ENCODE assay signal across 13 cellular contexts in the genomic region with DNA sequence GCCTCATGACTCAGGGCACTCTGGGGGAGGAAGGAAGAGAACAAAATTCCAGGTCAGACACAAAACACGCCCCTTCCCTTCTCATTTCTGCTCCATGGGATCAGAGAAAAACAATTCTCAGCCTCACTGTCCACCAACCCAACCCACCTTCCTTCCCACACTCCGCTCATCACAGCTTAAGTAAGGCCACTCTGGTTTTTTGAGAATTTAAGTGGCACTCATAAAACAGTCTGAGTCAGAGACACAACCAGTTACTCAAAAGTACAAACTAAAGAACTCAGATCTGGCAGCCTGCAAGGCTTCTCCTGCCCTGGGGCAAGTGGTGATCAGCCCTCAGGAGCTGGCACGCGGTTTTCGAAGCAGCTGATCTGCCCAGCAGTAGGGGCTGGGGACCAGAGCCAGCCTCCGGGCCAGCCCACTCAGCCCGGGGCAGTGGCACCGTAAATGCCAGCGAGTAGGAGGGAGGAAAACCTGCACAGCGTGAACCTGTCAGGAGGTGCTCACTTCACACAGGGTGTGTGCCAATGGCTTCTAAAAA. TPM values are rescaled to one million over a fixed set of nuclear protein-coding genes. Genes with fewer than 3 reads are reported as not detected.
A peak's percentile ranks its signal among the peaks of the same experiment; 100 is the strongest.
DNase-seq lines count a peak whose midpoint lies in the region; ATAC-seq, FAIRE-seq and TF ChIP-seq lines count a peak whose summit lies in the region.
"Had no signal": no experiment of that assay in that cellular context is flagged by ENCODE, and none has a peak within 500 bp of the region (broad histone marks: within the 10 kb centered on the region; RNA-seq: fewer than 3 reads in every experiment).

No MANE protein-coding gene starts in this region.

- no peak for FAIRE-seq in pancreas (lab: Jason Lieb, UNC)
- FAIRE-seq: HTR-8/SVneo had no signal

- intact Hi-C loops in adrenal gland (cut with DNase I): loop anchor here in 1 of 2 donors (10.0 kb wide), 1 partner anchor 222 kb away; no protein-coding TSS in a partner anchor
- intact Hi-C loops in Right ventricle myocardium inferior (cut with DNase I): loop anchor here (2.0 to 5.0 kb wide), 2 partner anchors 64 to 145 kb away; no protein-coding TSS in a partner anchor
- intact Hi-C loops in pancreas (cut with DNase I): loop anchor here in 1 of 3 donors (10.0 kb wide), 1 partner anchor 142 kb away; no protein-coding TSS in a partner anchor
- intact Hi-C loops in CD4-positive, alpha-beta memory T cell (cut with micrococcal nuclease): no loop called here

- ATAC-seq in Right ventricle myocardium inferior (peak; percentile 97), pancreas (peak in 3 of 4 donors; percentile 28 to 47 (median 29))

- no peaks in the 10 kb centered on the region for H3K27me3 ChIP-seq in adrenal gland
- H3K27me3 ChIP-seq in pancreas: no peaks in the 10 kb centered on the region
- no peaks in the 10 kb centered on the region for H3K27me3 ChIP-seq in Peyer's patch
- H3K27me3 ChIP-seq in CD4-positive, alpha-beta memory T cell (ENCODE audit: insufficient read depth, low read length): no peaks in the 10 kb centered on the region
- H3K27me3 ChIP-seq: BLaER1 had no signal

- peaks cover 0 to 3% (median 0%) of the 10 kb centered on the region in 8 donors for H3K9me3 Mint-ChIP-seq in CD4-positive, alpha-beta memory T cell

- H3K4me1 ChIP-seq in adrenal gland (replicated peaks in 1 of 2) (peaks cover 28 to 35% of the 10 kb centered on the region in 2 donors), pancreas (no peaks in the 10 kb centered on the region), Peyer's patch (no peaks in the 10 kb centered on the region)
- peaks cover 15% of the 10 kb centered on the region for H3K4me1 ChIP-seq in CD4-positive, alpha-beta memory T cell (ENCODE audit: insufficient read depth, low read length)

- H3K4me1 Mint-ChIP-seq in CD4-positive, alpha-beta memory T cell: peaks cover 0 to 11% (median 4%) of the 10 kb centered on the region in 4 donors

- H3K27ac ChIP-seq in adrenal gland (peak overlapping the region; percentile 39 to 84 (median 72)), pancreas (peak overlapping the region in 1 of 4 donors; percentile 8), Peyer's patch (no peak overlapping the region)
- H3K27ac ChIP-seq in CD4-positive, alpha-beta memory T cell (ENCODE audit: low read depth, low read length): no peak overlapping the region
- H3K27ac ChIP-seq: BLaER1 had no signal

- H3K36me3 ChIP-seq in adrenal gland (replicated peaks in 1 of 2) (no peaks in the 10 kb centered on the region), pancreas (no peaks in the 10 kb centered on the region), Peyer's patch (no peaks in the 10 kb centered on the region)
- H3K36me3 ChIP-seq in CD4-positive, alpha-beta memory T cell (ENCODE audit: insufficient read depth, low read length): no peaks in the 10 kb centered on the region
- H3K36me3 ChIP-seq: BLaER1 had no signal

- H3K9me3 ChIP-seq in adrenal gland (replicated peaks in 1 of 3) (peaks cover 0 to 5% (median 0%) of the 10 kb centered on the region in 3 donors), pancreas (no peaks in the 10 kb centered on the region), Peyer's patch (no peaks in the 10 kb centered on the region)
- no peaks in the 10 kb centered on the region for H3K9me3 ChIP-seq in CD4-positive, alpha-beta memory T cell (ENCODE audit: control insufficient read depth in 1 of 2, low read length in 2 of 2)

- no peak overlapping the region for H3K4me3 Mint-ChIP-seq in CD4-positive, alpha-beta memory T cell

- H3K4me3 ChIP-seq in adrenal gland (no peak overlapping the region), pancreas (no peak overlapping the region), Peyer's patch (no peak overlapping the region)
- no peak overlapping the region for H3K4me3 ChIP-seq in CD4-positive, alpha-beta memory T cell (ENCODE audit: low read length in 2 of 2)
- H3K4me3 ChIP-seq: BLaER1 had no signal

- H3K27me3 Mint-ChIP-seq in CD4-positive, alpha-beta memory T cell: peaks cover 5 to 7% of the 10 kb centered on the region in 2 donors

- DNase-seq in EL: peak; percentile 86
- DNase-seq in adrenal gland: peak; percentile 66 to 89 (median 82)
- DNase-seq in Right ventricle myocardium inferior (ENCODE audit: missing footprints): peak; percentile 84
- no peak for DNase-seq in pancreas
- DNase-seq in MV-4-11 (lab: John Stamatoyannopoulos, UW): no peak
- no peak for DNase-seq in NCI-H2081 (lab: John Stamatoyannopoulos, UW)
- DNase-seq in Peyer's patch: no peak
- DNase-seq in CD4-positive, alpha-beta memory T cell: no peak
- DNase-seq: activated CD4-positive, alpha-beta T cell treated with anti-CD3 and anti-CD28 coated beads for 4 hours; activated gamma-delta T cell; NCI-H187 had no signal

- TF ChIP-seq CTCF in adrenal gland (IDR thresholded peaks at IDR 0.05) (no peak), pancreas (IDR thresholded peaks at IDR 0.05) (no peak), Peyer's patch (IDR thresholded peaks at IDR 0.05) (no peak)

- H3K36me3 Mint-ChIP-seq in CD4-positive, alpha-beta memory T cell: no peaks in the 10 kb centered on the region

- POLR2A ChIA-PET in CD4-positive, alpha-beta memory T cell (lab: Charles Lee; ENCODE audit: partially characterized antibody): no interaction called here

- no peak overlapping the region for H3K27ac Mint-ChIP-seq in CD4-positive, alpha-beta memory T cell

- peak in 1 of 2 donors; percentile 67 for TF ChIP-seq POLR2A in adrenal gland (IDR thresholded peaks at IDR 0.05)
- no peak for TF ChIP-seq POLR2A in Peyer's patch (IDR thresholded peaks at IDR 0.05)

- 49 to 72% (median 55%) methylated on average over 10 of the region's 10 CpGs for WGBS in adrenal gland, 4 donors
- 81 to 82% methylated on average over 10 of the region's 10 CpGs for WGBS in pancreas, 2 donors

- CTCF ChIA-PET in CD4-positive, alpha-beta memory T cell (lab: Charles Lee; ENCODE audit: partially characterized antibody): interaction anchor here (2.9 kb wide), 1 partner anchor 225 kb away, joined by 12 read pairs; no protein-coding TSS in a partner anchor

RNA-seq across cellular contexts. Expression of a gene that starts 39.1 kb away (rescaled TPM):
- total RNA-seq in adrenal gland (100 to 1,000 TPM in 7 of 8 donors, 10 to 100 TPM in 1; 75.0 to 430 (median 307) TPM), Right ventricle myocardium inferior (730 TPM), pancreas (10 to 100 TPM; 28.1 to 44.5 (median 37.1) TPM), Peyer's patch (100 to 1,000 TPM in 3 of 4 donors, 10 to 100 TPM in 1; 91.6 to 145 (median 121) TPM)
- polyA plus RNA-seq in adrenal gland (10 to 100 TPM; 42.9 to 74.5 (median 72.4) TPM), pancreas (10 to 100 TPM; 13.3 to 30.8 TPM)
- 100 to 1,000 TPM; 197 to 202 TPM for total RNA-seq in CD4-positive, alpha-beta memory T cell
- 100 to 1,000 TPM; 129 to 180 TPM for polyA plus RNA-seq in CD4-positive, alpha-beta memory T cell

Comparison
In these comparisons a context has a peak if more than half of its experiments do, and no peak if none do; other contexts are left out.
1. DNase-seq: peak in EL (single experiment), adrenal gland (7 of 7) and Right ventricle myocardium inferior (single experiment); none in pancreas (0 of 6), MV-4-11 (single experiment), NCI-H2081 (0 of 2), Peyer's patch (0 of 3) and CD4-positive, alpha-beta memory T cell (0 of 5).
2. H3K27ac ChIP-seq: peak in adrenal gland (5 of 5); none in Peyer's patch (0 of 4) and CD4-positive, alpha-beta memory T cell (single experiment).